9 cellular contexts compared by ENCODE assay signal in genomic region chr9:136849960-136850865, GRCh38. TPM values are rescaled to one million over a fixed set of nuclear protein-coding genes. Genes with fewer than 3 reads are reported as not detected.
DNase-seq lines count a peak whose midpoint lies in the region; ATAC-seq and TF ChIP-seq lines count a peak whose summit lies in the region.
"Had no signal": no experiment of that assay in that cellular context is flagged by ENCODE, and none has a peak within 500 bp of the region (broad histone marks: within the 10 kb centered on the region; RNA-seq: fewer than 3 reads in every experiment).

No MANE protein-coding gene starts in this region.

- H3K36me3 Mint-ChIP-seq in activated T-cell treated with anti-CD3 and anti-CD28 coated beads, Interleukin-2, amount 50 U/mL, for 72 hours (ENCODE audit: insufficient read depth in 2 of 2): peaks cover 3 to 8% of the 10 kb centered on the region in 2 donors
- H3K36me3 Mint-ChIP-seq in MCF 10A (ENCODE audit: insufficient read depth, unreplicated experiment) (peaks cover 35% of the 10 kb centered on the region), memory B cell (peaks cover 2% of the 10 kb centered on the region)

- peak overlapping the region; percentile 1 to 88 (median 60) for H3K4me3 ChIP-seq in upper lobe of left lung

- peaks cover 34 to 52% (median 40%) of the 10 kb centered on the region in 4 donors for H3K4me1 ChIP-seq in upper lobe of left lung

- H3K27me3 ChIP-seq in upper lobe of left lung: peaks cover 0 to 27% (median 23%) of the 10 kb centered on the region in 4 donors

- TF ChIP-seq POLR2A in upper lobe of left lung (IDR thresholded peaks at IDR 0.05): no peak

- TF ChIP-seq CTCF in MCF 10A (IDR thresholded peaks at IDR 0.05; ENCODE audit: unreplicated experiment) (no peak), upper lobe of left lung (IDR thresholded peaks at IDR 0.05) (no peak)

- H3K9me3 ChIP-seq in upper lobe of left lung: no peaks in the 10 kb centered on the region

- peaks cover 19% of the 10 kb centered on the region for H3K4me1 Mint-ChIP-seq in activated T-cell treated with anti-CD3 and anti-CD28 coated beads, Interleukin-2, amount 50 U/mL, for 72 hours (ENCODE audit: low read depth)
- H3K4me1 Mint-ChIP-seq in MCF 10A (ENCODE audit: insufficient read depth, unreplicated experiment) (no peaks in the 10 kb centered on the region), memory B cell (peaks cover 11% of the 10 kb centered on the region)

- H3K36me3 ChIP-seq in upper lobe of left lung: peaks cover 0 to 14% (median 8%) of the 10 kb centered on the region in 4 donors

- H3K4me3 Mint-ChIP-seq in activated T-cell treated with anti-CD3 and anti-CD28 coated beads, Interleukin-2, amount 50 U/mL, for 72 hours: peak overlapping the region; percentile 92 to 99
- H3K4me3 Mint-ChIP-seq in MCF 10A (ENCODE audit: unreplicated experiment): peak overlapping the region; percentile 96
- H3K4me3 Mint-ChIP-seq in memory B cell: peak overlapping the region; percentile 95

- BruUV-seq in MCF 10A (replicated peaks; lab: Mats Ljungman, UMichigan): TSS peak; percentile 65

- no peak for ATAC-seq in activated T-cell treated with anti-CD3 and anti-CD28 coated beads, Interleukin-2, amount 50 U/mL, for 72 hours (replicated peaks in 1 of 2)
- ATAC-seq in memory B cell (ENCODE audit: low read depth) (no peak), upper lobe of left lung (ENCODE audit: low FRiP score in 2 of 2) (no peak), GM21367 (IDR thresholded peaks at IDR 0.05; ENCODE audit: unreplicated experiment) (no peak)

- CTCF ChIA-PET in MCF 10A (lab: Yijun Ruan, JAX): no interaction called here

- intact Hi-C loops in MCF 10A (cut with micrococcal nuclease): loop anchor here (10.0 kb wide), 1 partner anchor 95 kb away; the partner anchor contains the start of genes C8G and FBXW5

- H3K27ac ChIP-seq in upper lobe of left lung: peak overlapping the region in 3 of 4 donors; percentile 87 to 89 (median 88)

- no peaks in the 10 kb centered on the region for H3K27me3 Mint-ChIP-seq in activated T-cell treated with anti-CD3 and anti-CD28 coated beads, Interleukin-2, amount 50 U/mL, for 72 hours (ENCODE audit: low read depth)
- H3K27me3 Mint-ChIP-seq in MCF 10A (ENCODE audit: insufficient read depth, unreplicated experiment) (no peaks in the 10 kb centered on the region), memory B cell (peaks cover 7% of the 10 kb centered on the region)

- H3K27ac Mint-ChIP-seq in activated T-cell treated with anti-CD3 and anti-CD28 coated beads, Interleukin-2, amount 50 U/mL, for 72 hours: no peak overlapping the region
- H3K27ac Mint-ChIP-seq in MCF 10A (ENCODE audit: low read depth, unreplicated experiment) (peak overlapping the region; percentile 89), memory B cell (peak overlapping the region; percentile 87)

- WGBS in upper lobe of left lung, 2 donors: 55 to 57% methylated on average over 16 to 43 of the region's 43 CpGs

- no peak for DNase-seq in activated T-cell treated with anti-CD3 and anti-CD28 coated beads, Interleukin-2, amount 50 U/mL, for 72 hours
- DNase-seq in activated T-cell treated with anti-CD3 and anti-CD28 coated beads, Interleukin-2, amount 50 U/mL, for 48 hours: no peak
- DNase-seq in MCF 10A (ENCODE audit: unreplicated experiment) (no peak), memory B cell (ENCODE audit: low spot score in 2 of 2) (no peak), upper lobe of left lung (peak in 1 of 2 donors; percentile 86), pons (ENCODE audit: low spot score) (no peak), NCI-H146 (lab: John Stamatoyannopoulos, UW) (no peak)
- DNase-seq: EL had no signal

- POLR2A ChIA-PET in MCF 10A (lab: Yijun Ruan, JAX): interaction anchor here (0.5 to 1.4 kb wide), 6 partner anchors 10 to 317 kb away, joined by 3 to 6 read pairs (median 3); partner anchors contain the start of genes EDF1 and TRAF2

- TF ChIP-seq EP300 in upper lobe of left lung (IDR thresholded peaks at IDR 0.05): no peak

- no peaks in the 10 kb centered on the region for H3K9me3 Mint-ChIP-seq in activated T-cell treated with anti-CD3 and anti-CD28 coated beads, Interleukin-2, amount 50 U/mL, for 72 hours
- H3K9me3 Mint-ChIP-seq in MCF 10A (ENCODE audit: unreplicated experiment) (no peaks in the 10 kb centered on the region), memory B cell (no peaks in the 10 kb centered on the region)

RNA-seq across cellular contexts. Expression of gene PHPT1, which starts 1.0 kb away (rescaled TPM):
- 100 to 1,000 TPM in 1 of 2 donors, 10 to 100 TPM in 1; 95.7 to 111 TPM for total RNA-seq in activated T-cell treated with anti-CD3 and anti-CD28 coated beads, Interleukin-2, amount 50 U/mL, for 72 hours
- total RNA-seq in MCF 10A (2022) (173 and 193 TPM in 2 replicates), upper lobe of left lung (100 to 1,000 TPM in 1 of 6 donors, 10 to 100 TPM in 5; 51.3 to 135 (median 64.1) TPM)

RNA-seq across cellular contexts. Expression of gene MAMDC4, which starts 1.9 kb away (rescaled TPM):
- total RNA-seq in activated T-cell treated with anti-CD3 and anti-CD28 coated beads, Interleukin-2, amount 50 U/mL, for 72 hours: 10 to 100 TPM; 11.7 to 14.8 TPM
- 11.8 and 14.1 TPM in 2 replicates for total RNA-seq in MCF 10A (2022)
- total RNA-seq in upper lobe of left lung: 10 to 100 TPM in 3 of 6 donors, 1 to 10 TPM in 3; 2.1 to 18.9 (median 11.0) TPM

RNA-seq across cellular contexts. Expression of gene AJM1, which starts 7.9 kb away (rescaled TPM):
- total RNA-seq in activated T-cell treated with anti-CD3 and anti-CD28 coated beads, Interleukin-2, amount 50 U/mL, for 72 hours: 1 to 10 TPM; 5.3 to 5.7 TPM
- total RNA-seq in MCF 10A (2022) (5.6 and 5.7 TPM in 2 replicates), upper lobe of left lung (1 to 10 TPM; 1.4 to 7.3 (median 3.0) TPM)

RNA-seq across cellular contexts. Expression of gene EDF1, which starts 15.9 kb away (rescaled TPM):
- 100 to 1,000 TPM; 254 to 267 TPM for total RNA-seq in activated T-cell treated with anti-CD3 and anti-CD28 coated beads, Interleukin-2, amount 50 U/mL, for 72 hours
- 480 and 581 TPM in 2 replicates for total RNA-seq in MCF 10A (2022)
- 100 to 1,000 TPM; 137 to 312 (median 282) TPM for total RNA-seq in upper lobe of left lung

RNA-seq across cellular contexts. Expression of gene TRAF2, which starts 36.1 kb away (rescaled TPM):
- 10 to 100 TPM; 53.5 to 73.3 TPM for total RNA-seq in activated T-cell treated with anti-CD3 and anti-CD28 coated beads, Interleukin-2, amount 50 U/mL, for 72 hours
- total RNA-seq in MCF 10A (2022) (10.7 and 14.1 TPM in 2 replicates), upper lobe of left lung (10 to 100 TPM; 10.6 to 20.8 (median 13.4) TPM)
